ENCODE assay signal across 1 cellular context in genomic region chr12:104219908-104220404, GRCh38.
TF ChIP-seq lines count a peak whose summit lies in the region.

No MANE protein-coding gene starts in this region.

TF ChIP-seq in HCT116, 20 proteins besides CTCF, POLR2A, EP300 and RAD21 (continued from another document):
- TF ChIP-seq ZBTB33 (IDR thresholded peaks at IDR 0.05; ENCODE audit: extremely low read depth, insufficient replicate concordance, low read length) (peak; percentile 30), SIN3A (IDR thresholded peaks at IDR 0.05; ENCODE audit: low read depth) (0 out of 2 replicates have a peak, but pooled peaks have one; percentile 68), SP1 (IDR thresholded peaks at IDR 0.05; ENCODE audit: low read depth) (peak; percentile 94)
TF ChIP-seq in HCT116: peak in this region for 12.
